Comparison of ENCODE assay signal across 30 cellular contexts in genomic region chr2:79082987-79083386, GRCh38. TPM values are rescaled to one million over a fixed set of nuclear protein-coding genes. Genes with fewer than 3 reads are reported as not detected.
"Had no signal": no experiment of that assay in that cellular context is flagged by ENCODE, and none has a peak within 500 bp of the region (broad histone marks: within the 10 kb centered on the region; RNA-seq: fewer than 3 reads in every experiment).

No MANE protein-coding gene starts in this region.

- H3K9me3 ChIP-seq: gastrocnemius medialis, lower lobe of right lung, stomach, tibial artery had no signal

- H3K27me3 ChIP-seq: dorsolateral prefrontal cortex, gastrocnemius medialis, stomach, tibial artery had no signal

- H3K4me1 ChIP-seq: gastrocnemius medialis, lower lobe of right lung, parathyroid adenoma, stomach, tibial artery had no signal

- H3K27ac ChIP-seq: dorsolateral prefrontal cortex, epithelial cell of prostate, gastrocnemius medialis, lower lobe of right lung, parathyroid adenoma, stomach, tibial artery had no signal

- H3K36me3 ChIP-seq: gastrocnemius medialis, lower lobe of right lung, stomach, tibial artery had no signal

- FAIRE-seq: colon, keratinocyte had no signal

- ATAC-seq: esophagus mucosa; gastrocnemius medialis; left ventricle myocardium superior; lower lobe of right lung; naive thymus-derived CD8-positive, alpha-beta T cell; sciatic nerve; stimulated activated effector memory CD8-positive, alpha-beta T cell treated with anti-CD3 and anti-CD28 coated beads, Interleukin-12 subunit alpha, Interleukin-12 subunit beta, amount 100 ng/mL, for 72 hours had no signal

- DNase-seq: dorsolateral prefrontal cortex; effector CD4-positive, alpha-beta T cell; endodermal cell; foreskin fibroblast; gastrocnemius medialis; head of caudate nucleus; left ventricle myocardium superior; lower lobe of right lung; naive thymus-derived CD8-positive, alpha-beta T cell; nephron progenitor cell; occipital lobe; stimulated activated CD4-positive, alpha-beta T cell treated with anti-CD3 and anti-CD28 coated beads, Interleukin-2, amount 100 ng/mL, for 24 hours; stimulated activated CD4-positive, alpha-beta T cell treated with anti-CD3 and anti-CD28 coated beads, Interleukin-4, amount 100 ng/mL, for 24 hours; stimulated activated naive CD4-positive, alpha-beta T cell treated with Interleukin-2 at 50 U/mL for 16 hours; stomach; tibial artery had no signal

- H3K4me3 ChIP-seq: dorsolateral prefrontal cortex, gastrocnemius medialis, lower lobe of right lung, stomach, tibial artery had no signal

RNA-seq across cellular contexts. Expression of gene REG1B, which starts 4.8 kb away (rescaled TPM):
- total RNA-seq: dorsolateral prefrontal cortex; endodermal cell; esophagus mucosa; glomerular endothelial cell; left ventricle myocardium superior; lower lobe of right lung; myocyte; naive thymus-derived CD8-positive, alpha-beta T cell; occipital lobe; progenitor cell of endocrine pancreas; stomach; subcutaneous adipose tissue; temporal lobe; urinary bladder had no signal
- polyA plus RNA-seq: keratinocyte; naive thymus-derived CD8-positive, alpha-beta T cell had no signal

RNA-seq across cellular contexts. Expression of gene REG1A, which starts 37.3 kb away (rescaled TPM):
- total RNA-seq: endodermal cell; esophagus mucosa; gastrocnemius medialis; glomerular endothelial cell; left ventricle myocardium superior; lower lobe of right lung; myocyte; naive thymus-derived CD8-positive, alpha-beta T cell; occipital lobe; progenitor cell of endocrine pancreas; subcutaneous adipose tissue; temporal lobe; urinary bladder had no signal
- polyA plus RNA-seq: keratinocyte; naive thymus-derived CD8-positive, alpha-beta T cell had no signal

RNA-seq across cellular contexts. Expression of gene REG3G, which starts 57.5 kb away (rescaled TPM):
- total RNA-seq: dorsolateral prefrontal cortex; endodermal cell; esophagus mucosa; gastrocnemius medialis; glomerular endothelial cell; left ventricle myocardium superior; lower lobe of right lung; mesenteric fat pad; myocyte; naive thymus-derived CD8-positive, alpha-beta T cell; occipital lobe; progenitor cell of endocrine pancreas; sciatic nerve; stomach; subcutaneous adipose tissue; temporal lobe; urinary bladder had no signal
- polyA plus RNA-seq: keratinocyte; naive thymus-derived CD8-positive, alpha-beta T cell had no signal
